In the genomic region with DNA sequence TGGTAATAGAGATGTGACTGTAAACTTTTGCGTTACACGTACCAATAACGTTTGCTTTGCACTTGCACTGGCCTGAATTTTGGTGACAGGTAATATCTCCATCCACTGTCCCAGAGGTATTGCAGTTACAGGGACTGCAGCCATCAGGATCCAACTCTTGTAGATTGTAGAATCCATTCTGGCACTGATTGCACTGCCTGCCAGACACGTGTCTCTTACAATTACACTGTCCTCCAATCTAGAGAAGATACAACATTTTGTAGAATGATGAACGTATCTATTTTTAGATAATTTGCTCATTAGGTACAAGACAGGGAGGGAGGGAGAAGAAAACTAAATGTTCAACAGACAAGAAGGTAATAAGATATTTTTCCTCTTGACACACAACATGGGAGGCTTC, we compare ENCODE assay signal across 25 cellular contexts.
"Had no signal": no experiment of that assay in that cellular context is flagged by ENCODE, and none has a peak within 500 bp of the region (broad histone marks: within the 10 kb centered on the region; RNA-seq: fewer than 3 reads in every experiment).

No MANE protein-coding gene starts in this region.

- ATAC-seq: HepG2, T-cell had no signal

- H3K4me3 ChIP-seq: MG63 had no signal

- H3K27ac ChIP-seq: RWPE1 had no signal

- DNase-seq: IMR-90; Karpas-422; KG1; MG63; NCI-H1092; NCI-H1105 treated with DMSO at 0.1 percent for 48 hours; NCI-H1417 treated with DMSO at 0.1 percent for 48 hours; NCI-H146; NCI-H1694 treated with DMSO at 0.1 percent for 48 hours; NCI-H1930; NCI-H2081; NCI-H2107; NCI-H2171 treated with DMSO at 0.1 percent for 48 hours; NCI-H345; NCI-H446 treated with DMSO at 0.1 percent for 48 hours; NCI-H510A treated with DMSO at 0.1 percent for 48 hours; NCI-H526; NCI-H748 treated with DMSO at 0.1 percent for 48 hours; NK-92 treated with Interleukin-12 subunit alpha and Interleukin-12 subunit beta, amount 100 ng/mL, for 24 hours; SIG-M5; SK-N-SH; SW 1271; T-cell had no signal

- H3K27me3 ChIP-seq: MG63 had no signal

- H3K9me3 ChIP-seq: MG63, SK-N-SH had no signal

- H3K9me2 ChIP-seq: SK-N-SH had no signal

- H3K36me3 ChIP-seq: MG63 had no signal

- H3K4me2 ChIP-seq: SK-N-SH had no signal
